37 cellular contexts compared by ENCODE assay signal in the genomic region with DNA sequence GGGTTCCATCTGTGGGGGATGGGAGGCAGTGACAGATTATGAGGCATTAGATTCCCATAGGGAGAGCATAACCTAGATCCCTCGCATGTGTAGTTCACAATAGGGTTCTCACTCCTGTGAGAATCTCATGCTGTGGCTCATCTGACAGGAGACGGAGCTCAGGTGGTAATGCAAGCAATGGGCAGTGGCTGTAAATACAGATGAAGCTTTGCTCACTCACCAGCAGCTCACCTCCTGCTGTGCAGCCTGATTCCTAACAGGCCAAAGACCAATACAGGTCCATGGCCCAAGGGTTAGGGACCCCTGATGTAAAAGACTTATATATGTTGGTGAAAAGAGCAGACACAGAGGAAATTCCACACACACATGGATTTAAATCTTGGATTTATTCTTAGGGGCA.
"Had no signal": no experiment of that assay in that cellular context is flagged by ENCODE, and none has a peak within 500 bp of the region (broad histone marks: within the 10 kb centered on the region; RNA-seq: fewer than 3 reads in every experiment).

No MANE protein-coding gene starts in this region.

- H3K4me3 Mint-ChIP-seq: activated CD4-positive, alpha-beta memory T cell treated with anti-CD3 and anti-CD28 coated beads for 36 hours; activated CD4-positive, alpha-beta T cell treated with anti-CD3 and anti-CD28 coated beads for 36 hours; activated CD4-positive, alpha-beta T cell treated with anti-CD3 and anti-CD28 coated beads, Interleukin-2, amount 10 ng/mL, durations not matched to agents 24 days and 14 days; activated CD8-positive, alpha-beta memory T cell treated with anti-CD3 and anti-CD28 coated beads, Interleukin-2, amount 10 ng/mL, durations not matched to agents 7 days and 5 days; activated CD8-positive, alpha-beta T cell treated with anti-CD3 and anti-CD28 coated beads, Interleukin-2, amount 10 ng/mL, durations not matched to agents 7 days and 5 days; activated naive CD4-positive, alpha-beta T cell treated with anti-CD3 and anti-CD28 coated beads for 36 hours; activated naive CD4-positive, alpha-beta T cell treated with anti-CD3 and anti-CD28 coated beads, Interleukin-2, amount 50 U/mL, for 24 hours; activated naive CD8-positive, alpha-beta T cell treated with anti-CD3 and anti-CD28 coated beads for 36 hours; activated naive CD8-positive, alpha-beta T cell treated with anti-CD3 and anti-CD28 coated beads, Interleukin-2, amount 50 U/mL, for 24 hours; activated T-helper 1 cell treated with anti-CD3 and anti-CD28 coated beads, Interleukin-12 subunit alpha, Interleukin-12 subunit beta, Interleukin-2, Interleukin-4 antibody, amounts not matched to agents 30 ng/mL and 10 ng/mL and 1 ng/mL, durations not matched to agents 14 hours and 24 hours and 36 hours; effector memory CD8-positive, alpha-beta T cell; T-helper 17 cell; T-helper 2 cell treated with Interferon-gamma antibody and Interleukin-4, amounts not matched to agents 5 μg/mL and 100 μg/mL, for 36 hours had no signal

- ATAC-seq: activated CD4-positive, alpha-beta T cell treated with anti-CD3 and anti-CD28 coated beads for 36 hours; activated CD8-positive, alpha-beta memory T cell treated with anti-CD3 and anti-CD28 coated beads, Interleukin-2, amount 10 ng/mL, durations not matched to agents 7 days and 5 days; activated CD8-positive, alpha-beta T cell treated with anti-CD3 and anti-CD28 coated beads, Interleukin-2, amount 10 ng/mL, durations not matched to agents 7 days and 5 days; activated naive CD8-positive, alpha-beta T cell treated with anti-CD3 and anti-CD28 coated beads, Interleukin-2, amount 50 U/mL, for 24 hours; body of pancreas; effector memory CD8-positive, alpha-beta T cell; T-helper 17 cell had no signal

- H3K27ac ChIP-seq: adrenal gland, body of pancreas, epithelial cell of prostate, esophagus squamous epithelium, WERI-Rb-1 had no signal

- H3K9me3 ChIP-seq: adrenal gland, body of pancreas, esophagus squamous epithelium had no signal

- H3K36me3 Mint-ChIP-seq: activated CD4-positive, alpha-beta memory T cell treated with anti-CD3 and anti-CD28 coated beads for 36 hours; activated CD8-positive, alpha-beta memory T cell treated with anti-CD3 and anti-CD28 coated beads, Interleukin-2, amount 10 ng/mL, durations not matched to agents 7 days and 5 days; activated naive CD4-positive, alpha-beta T cell treated with anti-CD3 and anti-CD28 coated beads, Interleukin-2, amount 50 U/mL, for 24 hours; activated naive CD8-positive, alpha-beta T cell treated with anti-CD3 and anti-CD28 coated beads for 36 hours had no signal

- H3K27me3 Mint-ChIP-seq: activated CD4-positive, alpha-beta memory T cell treated with anti-CD3 and anti-CD28 coated beads for 36 hours; activated CD4-positive, alpha-beta T cell treated with anti-CD3 and anti-CD28 coated beads for 36 hours; activated CD4-positive, alpha-beta T cell treated with anti-CD3 and anti-CD28 coated beads, Interleukin-2, amount 10 ng/mL, durations not matched to agents 24 days and 14 days; activated CD8-positive, alpha-beta memory T cell treated with anti-CD3 and anti-CD28 coated beads, Interleukin-2, amount 10 ng/mL, durations not matched to agents 7 days and 5 days; activated naive CD4-positive, alpha-beta T cell treated with anti-CD3 and anti-CD28 coated beads, Interleukin-2, amount 50 U/mL, for 24 hours; activated naive CD8-positive, alpha-beta T cell treated with anti-CD3 and anti-CD28 coated beads for 36 hours; activated naive CD8-positive, alpha-beta T cell treated with anti-CD3 and anti-CD28 coated beads, Interleukin-2, amount 50 U/mL, for 24 hours; effector memory CD8-positive, alpha-beta T cell; T-helper 17 cell had no signal

- FAIRE-seq: colon, endometrium, endothelial cell of umbilical vein, frontal cortex had no signal

- H3K27me3 ChIP-seq: adrenal gland, body of pancreas, esophagus squamous epithelium had no signal

- DNase-seq: activated CD4-positive, alpha-beta memory T cell treated with anti-CD3 and anti-CD28 coated beads for 36 hours; activated CD4-positive, alpha-beta T cell treated with anti-CD3 and anti-CD28 coated beads for 36 hours; activated CD4-positive, alpha-beta T cell treated with anti-CD3 and anti-CD28 coated beads, Interleukin-2, amount 10 ng/mL, durations not matched to agents 24 days and 14 days; activated CD4-positive, CD25-positive, alpha-beta regulatory T cell; activated CD4-positive, CD25-positive, alpha-beta regulatory T cell treated with anti-CD3 and anti-CD28 coated beads, Interleukin-2, amount 50 U/mL, for 72 hours; activated CD8-positive, alpha-beta memory T cell treated with anti-CD3 and anti-CD28 coated beads, Interleukin-2, amount 10 ng/mL, durations not matched to agents 7 days and 5 days; activated CD8-positive, alpha-beta memory T cell treated with anti-CD3 and anti-CD28 coated beads, Interleukin-2, amount 50 U/mL, for 4 hours; activated CD8-positive, alpha-beta T cell treated with anti-CD3 and anti-CD28 coated beads, Interleukin-2, amount 10 ng/mL, durations not matched to agents 7 days and 5 days; activated effector memory CD4-positive, alpha-beta T cell treated with anti-CD3 and anti-CD28 coated beads, Interleukin-2, amount 50 U/mL, for 16 hours; activated naive CD4-positive, alpha-beta T cell treated with anti-CD3 and anti-CD28 coated beads for 36 hours; activated naive CD8-positive, alpha-beta T cell treated with anti-CD3 and anti-CD28 coated beads for 36 hours; activated naive CD8-positive, alpha-beta T cell treated with anti-CD3 and anti-CD28 coated beads, Interleukin-2, amount 50 U/mL, for 24 hours; activated T-cell treated with anti-CD3 and anti-CD28 coated beads, Interleukin-2, amount 50 U/mL, for 1 hour; activated T-cell treated with anti-CD3 and anti-CD28 coated beads, Interleukin-2, amount 50 U/mL, for 48 hours; adrenal gland; amygdala; aorta; body of pancreas; caudate nucleus; cortex of kidney; dermis blood vessel endothelial cell; effector CD4-positive, alpha-beta T cell; effector memory CD8-positive, alpha-beta T cell; esophagus squamous epithelium; head of caudate nucleus; T-helper 17 cell; T1000; WERI-Rb-1 had no signal

- H3K4me3 ChIP-seq: adrenal gland, body of pancreas, esophagus squamous epithelium had no signal

- H3K9me3 Mint-ChIP-seq: activated CD4-positive, alpha-beta memory T cell treated with anti-CD3 and anti-CD28 coated beads for 36 hours; activated CD4-positive, alpha-beta T cell treated with anti-CD3 and anti-CD28 coated beads, Interleukin-2, amount 10 ng/mL, durations not matched to agents 24 days and 14 days; activated naive CD4-positive, alpha-beta T cell treated with anti-CD3 and anti-CD28 coated beads for 36 hours; activated naive CD4-positive, alpha-beta T cell treated with anti-CD3 and anti-CD28 coated beads, Interleukin-2, amount 50 U/mL, for 24 hours; activated naive CD8-positive, alpha-beta T cell treated with anti-CD3 and anti-CD28 coated beads for 36 hours; activated T-helper 1 cell treated with anti-CD3 and anti-CD28 coated beads, Interleukin-12 subunit alpha, Interleukin-12 subunit beta, Interleukin-2, Interleukin-4 antibody, amounts not matched to agents 30 ng/mL and 10 ng/mL and 1 ng/mL, durations not matched to agents 14 hours and 24 hours and 36 hours; activated T-helper 2 cell treated with anti-CD3 and anti-CD28 coated beads, Interferon-gamma antibody, Interleukin-2, Interleukin-4, amounts not matched to agents 10 μg/mL and 5 μg/mL and 100 μg/mL, durations not matched to agents 14 hours and 24 hours and 36 hours; T-helper 2 cell treated with Interferon-gamma antibody and Interleukin-4, amounts not matched to agents 5 μg/mL and 100 μg/mL, for 36 hours had no signal

- H3K36me3 ChIP-seq: adrenal gland, esophagus squamous epithelium, WERI-Rb-1 had no signal

- H3K27ac Mint-ChIP-seq: activated CD4-positive, alpha-beta memory T cell treated with anti-CD3 and anti-CD28 coated beads for 36 hours; activated CD4-positive, alpha-beta T cell treated with anti-CD3 and anti-CD28 coated beads for 36 hours; activated CD4-positive, alpha-beta T cell treated with anti-CD3 and anti-CD28 coated beads, Interleukin-2, amount 10 ng/mL, durations not matched to agents 24 days and 14 days; activated CD8-positive, alpha-beta memory T cell treated with anti-CD3 and anti-CD28 coated beads, Interleukin-2, amount 10 ng/mL, durations not matched to agents 7 days and 5 days; activated CD8-positive, alpha-beta T cell treated with anti-CD3 and anti-CD28 coated beads, Interleukin-2, amount 10 ng/mL, durations not matched to agents 7 days and 5 days; activated naive CD4-positive, alpha-beta T cell treated with anti-CD3 and anti-CD28 coated beads for 36 hours; activated naive CD4-positive, alpha-beta T cell treated with anti-CD3 and anti-CD28 coated beads, Interleukin-2, amount 50 U/mL, for 24 hours; activated naive CD8-positive, alpha-beta T cell treated with anti-CD3 and anti-CD28 coated beads for 36 hours; activated naive CD8-positive, alpha-beta T cell treated with anti-CD3 and anti-CD28 coated beads, Interleukin-2, amount 50 U/mL, for 24 hours; activated T-helper 1 cell treated with anti-CD3 and anti-CD28 coated beads, Interleukin-12 subunit alpha, Interleukin-12 subunit beta, Interleukin-2, Interleukin-4 antibody, amounts not matched to agents 30 ng/mL and 10 ng/mL and 1 ng/mL, durations not matched to agents 14 hours and 24 hours and 36 hours; activated T-helper 2 cell treated with anti-CD3 and anti-CD28 coated beads, Interferon-gamma antibody, Interleukin-2, Interleukin-4, amounts not matched to agents 10 μg/mL and 5 μg/mL and 100 μg/mL, durations not matched to agents 14 hours and 24 hours and 36 hours; effector memory CD8-positive, alpha-beta T cell; T-helper 17 cell; T-helper 2 cell treated with Interferon-gamma antibody and Interleukin-4, amounts not matched to agents 5 μg/mL and 100 μg/mL, for 36 hours had no signal

- H3K4me1 ChIP-seq: adrenal gland, body of pancreas, esophagus squamous epithelium had no signal

- H3K4me1 Mint-ChIP-seq: activated CD4-positive, alpha-beta T cell treated with anti-CD3 and anti-CD28 coated beads for 36 hours; activated CD4-positive, alpha-beta T cell treated with anti-CD3 and anti-CD28 coated beads, Interleukin-2, amount 10 ng/mL, durations not matched to agents 24 days and 14 days; activated CD8-positive, alpha-beta memory T cell treated with anti-CD3 and anti-CD28 coated beads, Interleukin-2, amount 10 ng/mL, durations not matched to agents 7 days and 5 days; activated naive CD4-positive, alpha-beta T cell treated with anti-CD3 and anti-CD28 coated beads, Interleukin-2, amount 50 U/mL, for 24 hours; activated naive CD8-positive, alpha-beta T cell treated with anti-CD3 and anti-CD28 coated beads for 36 hours; activated naive CD8-positive, alpha-beta T cell treated with anti-CD3 and anti-CD28 coated beads, Interleukin-2, amount 50 U/mL, for 24 hours; T-helper 17 cell had no signal
